Comparison of ENCODE assay signal across 16 cellular contexts in the genomic region with DNA sequence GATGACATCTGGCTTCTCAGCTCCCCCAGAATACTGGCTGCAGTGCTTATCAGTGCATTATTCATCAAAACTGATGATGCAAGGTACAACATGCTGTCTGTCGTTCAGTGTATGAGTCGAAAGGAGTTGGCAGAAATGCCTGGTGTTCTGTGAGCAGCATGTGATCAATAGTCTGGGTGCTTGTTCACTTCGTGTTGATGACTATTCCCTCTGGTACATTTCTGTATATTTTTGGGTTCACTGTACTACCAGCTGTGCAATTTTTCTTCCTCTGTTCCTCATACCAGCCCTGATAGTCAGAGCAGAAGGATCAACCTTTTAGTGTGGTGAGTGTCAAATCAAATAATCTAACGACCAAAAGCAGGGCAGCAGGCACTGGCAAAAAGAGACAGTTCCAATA. TPM values are rescaled to one million over a fixed set of nuclear protein-coding genes. Genes with fewer than 3 reads are reported as not detected.
"Had no signal": no experiment of that assay in that cellular context is flagged by ENCODE, and none has a peak within 500 bp of the region (broad histone marks: within the 10 kb centered on the region; RNA-seq: fewer than 3 reads in every experiment).

No MANE protein-coding gene starts in this region.

- H3K36me3 Mint-ChIP-seq: type B pancreatic cell, WTC11 had no signal

- H3K4me1 ChIP-seq: colonic mucosa, gastrocnemius medialis, left lung had no signal

- H3K36me3 ChIP-seq: colonic mucosa, gastrocnemius medialis, left lung, neutrophil had no signal

- H3K4me1 Mint-ChIP-seq: activated naive CD8-positive, alpha-beta T cell treated with anti-CD3 and anti-CD28 coated beads, Interleukin-2, amount 50 U/mL, for 24 hours; naive thymus-derived CD4-positive, alpha-beta T cell; WTC11 had no signal

- DNase-seq: activated CD4-positive, alpha-beta T cell treated with anti-CD3 and anti-CD28 coated beads for 48 hours; activated naive CD8-positive, alpha-beta T cell treated with anti-CD3 and anti-CD28 coated beads, Interleukin-2, amount 50 U/mL, for 24 hours; aorta; colonic mucosa; gastrocnemius medialis; left lung; mucosa of descending colon; naive thymus-derived CD4-positive, alpha-beta T cell; stimulated activated CD4-positive, alpha-beta T cell treated with anti-CD3 and anti-CD28 coated beads, Interleukin-4, amount 100 ng/mL, for 4 hours; stimulated activated CD8-positive, alpha-beta memory T cell treated with anti-CD3 and anti-CD28 coated beads, Interleukin-4, amount 100 ng/mL, for 48 hours; stimulated activated naive CD8-positive, alpha-beta T cell treated with anti-CD3 and anti-CD28 coated beads, Interleukin-15, Interleukin-2, amounts not matched to agents 100 U/mL and 50 U/mL, for 24 hours; T-helper 2 cell had no signal

- H3K27ac Mint-ChIP-seq: activated naive CD8-positive, alpha-beta T cell treated with anti-CD3 and anti-CD28 coated beads, Interleukin-2, amount 50 U/mL, for 24 hours; naive thymus-derived CD4-positive, alpha-beta T cell; type B pancreatic cell; WTC11 had no signal

- H3K9me3 ChIP-seq: colonic mucosa, gastrocnemius medialis, left lung, mucosa of descending colon, neutrophil had no signal

- H3K4me3 Mint-ChIP-seq: activated naive CD8-positive, alpha-beta T cell treated with anti-CD3 and anti-CD28 coated beads, Interleukin-2, amount 50 U/mL, for 24 hours; naive thymus-derived CD4-positive, alpha-beta T cell; type B pancreatic cell; WTC11 had no signal

- ATAC-seq: activated naive CD8-positive, alpha-beta T cell treated with anti-CD3 and anti-CD28 coated beads, Interleukin-2, amount 50 U/mL, for 24 hours; gastrocnemius medialis; left lung; mucosa of descending colon; naive thymus-derived CD4-positive, alpha-beta T cell; stimulated activated naive CD8-positive, alpha-beta T cell treated with anti-CD3 and anti-CD28 coated beads, Interleukin-15, Interleukin-2, amounts not matched to agents 100 U/mL and 50 U/mL, for 24 hours; WTC11 had no signal

- H3K4me3 ChIP-seq: colonic mucosa, gastrocnemius medialis, left lung, mucosa of descending colon, smooth muscle cell had no signal

- H3K27ac ChIP-seq: colonic mucosa, gastrocnemius medialis, left lung, neutrophil had no signal

- H3K4me2 ChIP-seq: smooth muscle cell had no signal

- H3K27me3 ChIP-seq: colonic mucosa, gastrocnemius medialis, left lung, neutrophil had no signal

RNA-seq across cellular contexts. Expression of gene KLHL14, which starts 59.0 kb away (rescaled TPM):
- total RNA-seq: smooth muscle cell had no signal
- polyA plus RNA-seq: aorta, smooth muscle cell had no signal
